18 cellular contexts compared by ENCODE assay signal in the genomic region with DNA sequence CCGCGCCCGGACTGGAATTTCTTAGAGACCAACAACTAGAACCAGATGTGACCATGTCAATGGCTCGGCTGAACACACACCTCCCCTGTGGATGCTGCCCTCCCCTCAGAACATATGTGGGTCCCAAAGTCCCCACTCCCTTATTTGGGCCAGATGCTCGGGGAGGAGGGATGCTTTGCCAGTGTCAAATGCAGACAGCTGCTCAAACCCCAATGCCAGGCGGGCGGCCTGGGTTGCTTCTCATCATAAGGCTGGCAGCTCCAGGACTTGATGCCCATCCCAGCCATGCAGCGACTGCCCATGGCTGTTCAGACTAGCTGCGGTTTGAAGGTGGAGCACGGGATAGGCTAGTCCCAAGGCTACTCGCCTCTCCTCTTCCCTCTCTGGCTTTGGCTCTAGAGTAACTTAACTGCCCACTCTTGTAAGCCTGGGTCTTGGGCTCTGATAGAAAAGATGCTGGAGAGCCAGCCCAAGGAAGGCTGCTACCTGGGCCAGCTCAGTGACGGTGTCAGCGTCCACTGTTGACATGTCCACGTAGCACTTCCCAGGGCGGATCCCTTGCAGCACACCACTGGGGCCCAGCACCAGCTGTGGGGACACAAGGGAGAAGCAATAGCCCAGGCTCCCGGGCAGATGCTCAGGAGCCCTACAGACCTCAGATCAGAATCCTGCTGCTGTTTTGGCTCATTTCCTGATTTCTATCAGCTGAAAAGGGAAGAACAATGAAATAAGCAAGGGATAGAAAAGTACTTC. TPM values are rescaled to one million over a fixed set of nuclear protein-coding genes. Genes with fewer than 3 reads are reported as not detected.
DNase-seq lines count a peak whose midpoint lies in the region; ATAC-seq and TF ChIP-seq lines count a peak whose summit lies in the region.
"Had no signal": no experiment of that assay in that cellular context is flagged by ENCODE, and none has a peak within 500 bp of the region (broad histone marks: within the 10 kb centered on the region; RNA-seq: fewer than 3 reads in every experiment).

No MANE protein-coding gene starts in this region.

- POLR2A ChIA-PET in activated CD4-positive, alpha-beta T cell treated with anti-CD3 and anti-CD28 coated beads for 36 hours (lab: Charles Lee): no interaction called here

- H3K4me3 Mint-ChIP-seq in activated CD4-positive, alpha-beta T cell treated with anti-CD3 and anti-CD28 coated beads for 36 hours: no peak overlapping the region
- no peak overlapping the region for H3K4me3 Mint-ChIP-seq in neural crest cell

- no peak for TF ChIP-seq CTCF in neural crest cell (conservative IDR thresholded peaks at IDR 0.05)
- no peak for TF ChIP-seq CTCF in upper lobe of right lung (IDR thresholded peaks at IDR 0.05)
- no peak for TF ChIP-seq CTCF in mucosa of descending colon (IDR thresholded peaks at IDR 0.05)

- ATAC-seq in activated CD4-positive, alpha-beta T cell treated with anti-CD3 and anti-CD28 coated beads for 36 hours: no peak
- ATAC-seq in Right ventricle myocardium superior (ENCODE audit: poor library complexity) (peak; percentile 45), upper lobe of right lung (no peak), mucosa of descending colon (no peak)

- H3K36me3 Mint-ChIP-seq in activated CD4-positive, alpha-beta T cell treated with anti-CD3 and anti-CD28 coated beads for 36 hours (ENCODE audit: low read depth): peaks cover 39% of the 10 kb centered on the region
- peaks cover 9% of the 10 kb centered on the region for H3K36me3 Mint-ChIP-seq in neural crest cell (ENCODE audit: low read depth)

- peak overlapping the region in 1 of 2 donors; percentile 42 for H3K9ac ChIP-seq in stomach smooth muscle (ENCODE audit: low read length in 2 of 2)
- H3K9ac ChIP-seq: BLaER1 treated with 17β-estradiol and CSF1 and Interleukin-3, amounts not matched to agents 10 nM and 100 nM had no signal

- CTCF ChIA-PET in activated CD4-positive, alpha-beta T cell treated with anti-CD3 and anti-CD28 coated beads for 36 hours (lab: Charles Lee): interaction anchor here (0.7 kb wide), 1 partner anchor 78 kb away, joined by 4 read pairs; no protein-coding TSS in a partner anchor

- peaks cover 15 to 28% of the 10 kb centered on the region in 2 donors for H3K36me3 ChIP-seq in stomach smooth muscle (ENCODE audit: control insufficient read depth in 2 of 2, insufficient read depth in 2 of 2, low read length in 2 of 2)
- peaks cover 93% of the 10 kb centered on the region for H3K36me3 ChIP-seq in upper lobe of right lung
- H3K36me3 ChIP-seq in mucosa of descending colon (ENCODE audit: low read depth): no peaks in the 10 kb centered on the region

- peak overlapping the region; percentile 20 for H3K27ac Mint-ChIP-seq in activated CD4-positive, alpha-beta T cell treated with anti-CD3 and anti-CD28 coated beads for 36 hours
- H3K27ac Mint-ChIP-seq in neural crest cell (ENCODE audit: unreplicated experiment): peak overlapping the region; percentile 67

- no peaks in the 10 kb centered on the region for H3K9me3 ChIP-seq in stomach smooth muscle (ENCODE audit: control insufficient read depth in 2 of 2, low read length in 2 of 2)
- H3K9me3 ChIP-seq in upper lobe of right lung: no peaks in the 10 kb centered on the region
- H3K9me3 ChIP-seq in mucosa of descending colon: no peaks in the 10 kb centered on the region
- H3K9me3 ChIP-seq: BLaER1 treated with 17β-estradiol and CSF1 and Interleukin-3, amounts not matched to agents 10 nM and 100 nM had no signal

- H3K4me1 ChIP-seq in stomach smooth muscle (ENCODE audit: control insufficient read depth, insufficient read depth, low read length) (peaks cover 17% of the 10 kb centered on the region), upper lobe of right lung (no peaks in the 10 kb centered on the region), mucosa of descending colon (ENCODE audit: low read depth) (no peaks in the 10 kb centered on the region)
- H3K4me1 ChIP-seq: BLaER1 treated with 17β-estradiol and CSF1 and Interleukin-3, amounts not matched to agents 10 nM and 100 nM had no signal

- H3K4me1 Mint-ChIP-seq in activated CD4-positive, alpha-beta T cell treated with anti-CD3 and anti-CD28 coated beads for 36 hours: no peaks in the 10 kb centered on the region
- no peaks in the 10 kb centered on the region for H3K4me1 Mint-ChIP-seq in neural crest cell

- intact Hi-C loops in activated CD4-positive, alpha-beta T cell treated with anti-CD3 and anti-CD28 coated beads for 36 hours (cut with DNase I, micrococcal nuclease): no loop called here
- intact Hi-C loops in Right ventricle myocardium superior (cut with DNase I): no loop called here
- intact Hi-C loops in upper lobe of right lung (cut with DNase I): no loop called here
- intact Hi-C loops in mucosa of descending colon (cut with DNase I, micrococcal nuclease): no loop called here

- H3K27me3 Mint-ChIP-seq in activated CD4-positive, alpha-beta T cell treated with anti-CD3 and anti-CD28 coated beads for 36 hours: no peaks in the 10 kb centered on the region
- no peaks in the 10 kb centered on the region for H3K27me3 Mint-ChIP-seq in neural crest cell (ENCODE audit: low read depth)

- H3K9me3 Mint-ChIP-seq in activated CD4-positive, alpha-beta T cell treated with anti-CD3 and anti-CD28 coated beads for 36 hours (ENCODE audit: low read depth): no peaks in the 10 kb centered on the region
- no peaks in the 10 kb centered on the region for H3K9me3 Mint-ChIP-seq in neural crest cell

- DNase-seq in activated CD4-positive, alpha-beta T cell treated with anti-CD3 and anti-CD28 coated beads for 36 hours: no peak
- DNase-seq in activated CD4-positive, alpha-beta T cell treated with anti-CD3 and anti-CD28 coated beads, Interleukin-2, amount 50 U/mL, for 48 hours: no peak
- no peak for DNase-seq in Right ventricle myocardium superior
- DNase-seq in neural crest cell (ENCODE audit: low read depth, low spot score): no peak
- no peak for DNase-seq in upper lobe of right lung
- DNase-seq in SK-N-DZ (ENCODE audit: low spot score): no peak
- no peak for DNase-seq in mucosa of descending colon
- DNase-seq: 8988T, DMS 273 treated with DMSO at 0.1 percent for 48 hours, GOT3, MV-4-11, NCI-H1417 treated with DMSO at 0.1 percent for 48 hours, NCI-H2029, NCI-H510A, NCI-H82 had no signal

- H3K27ac ChIP-seq in stomach smooth muscle (ENCODE audit: low read length): peak overlapping the region; percentile 92
- no peak overlapping the region for H3K27ac ChIP-seq in upper lobe of right lung
- H3K27ac ChIP-seq: BLaER1 treated with 17β-estradiol and CSF1 and Interleukin-3, amounts not matched to agents 10 nM and 100 nM had no signal

- H3K27me3 ChIP-seq in stomach smooth muscle (ENCODE audit: control insufficient read depth in 1 of 2, insufficient read depth in 2 of 2, low read length in 2 of 2) (no peaks in the 10 kb centered on the region), upper lobe of right lung (no peaks in the 10 kb centered on the region)
- H3K27me3 ChIP-seq: BLaER1 treated with 17β-estradiol and CSF1 and Interleukin-3, amounts not matched to agents 10 nM and 100 nM had no signal

- peak overlapping the region in 1 of 2 donors; percentile 16 for H3K4me3 ChIP-seq in stomach smooth muscle (ENCODE audit: low read length in 2 of 2)
- no peak overlapping the region for H3K4me3 ChIP-seq in upper lobe of right lung
- no peak overlapping the region for H3K4me3 ChIP-seq in mucosa of descending colon
- H3K4me3 ChIP-seq: BLaER1 treated with 17β-estradiol and CSF1 and Interleukin-3, amounts not matched to agents 10 nM and 100 nM had no signal

RNA-seq across cellular contexts. Expression of a gene that starts 11.0 kb away (rescaled TPM):
- 1 to 10 TPM; 3.7 to 7.3 TPM for total RNA-seq in activated CD4-positive, alpha-beta T cell treated with anti-CD3 and anti-CD28 coated beads for 36 hours
- total RNA-seq in Right ventricle myocardium superior (110 TPM), neural crest cell (22.0 and 25.9 TPM in 2 replicates), upper lobe of right lung (21.8 TPM), mucosa of descending colon (10 to 100 TPM; 18.5 to 40.6 (median 31.7) TPM)
- 51.0 and 59.5 TPM in 2 replicates for polyA plus RNA-seq in SK-N-DZ (2014; cell fraction: cytosol; rRNA removed)
- polyA plus RNA-seq in SK-N-DZ (2014; cell fraction: nucleus; rRNA removed): 173 and 199 TPM in 2 replicates

RNA-seq across cellular contexts. Expression of a gene that starts 18.3 kb away (rescaled TPM):
- total RNA-seq in activated CD4-positive, alpha-beta T cell treated with anti-CD3 and anti-CD28 coated beads for 36 hours: not detected
- not detected for total RNA-seq in Right ventricle myocardium superior
- total RNA-seq in neural crest cell: not detected in 2 replicates
- total RNA-seq in upper lobe of right lung: 23.3 TPM
- not detected in 2 replicates for polyA plus RNA-seq in SK-N-DZ (2014; cell fraction: cytosol; rRNA removed)
- polyA plus RNA-seq in SK-N-DZ (2014; cell fraction: nucleus; rRNA removed): not detected in 2 replicates
- total RNA-seq in mucosa of descending colon: 100 to 1,000 TPM; 208 to 573 (median 395) TPM
- total RNA-seq: Daoy had no signal

RNA-seq across cellular contexts. Expression of a gene that starts 25.3 kb away (rescaled TPM):
- total RNA-seq in activated CD4-positive, alpha-beta T cell treated with anti-CD3 and anti-CD28 coated beads for 36 hours: not detected
- total RNA-seq in Right ventricle myocardium superior: not detected
- 0.65 TPM in 1 of 2 replicates, not detected in the other for total RNA-seq in neural crest cell
- not detected for total RNA-seq in upper lobe of right lung
- polyA plus RNA-seq in SK-N-DZ (2014; cell fraction: cytosol; rRNA removed): not detected in 2 replicates
- polyA plus RNA-seq in SK-N-DZ (2014; cell fraction: nucleus; rRNA removed): 0.61 TPM in 1 of 2 replicates, not detected in the other
- 1 to 10 TPM in 1 of 3 donors, not detected in 2; 1.1 TPM for total RNA-seq in mucosa of descending colon
- total RNA-seq: Daoy had no signal

RNA-seq across cellular contexts. Expression of a gene that starts 33.7 kb away (rescaled TPM):
- 10 to 100 TPM; 76.9 to 78.4 TPM for total RNA-seq in activated CD4-positive, alpha-beta T cell treated with anti-CD3 and anti-CD28 coated beads for 36 hours
- total RNA-seq in Right ventricle myocardium superior: 93.3 TPM
- total RNA-seq in neural crest cell: 133 and 137 TPM in 2 replicates
- total RNA-seq in upper lobe of right lung: 85.7 TPM
- polyA plus RNA-seq in SK-N-DZ (2014; cell fraction: cytosol; rRNA removed): 49.3 and 50.6 TPM in 2 replicates
- polyA plus RNA-seq in SK-N-DZ (2014; cell fraction: nucleus; rRNA removed): 35.7 and 56.2 TPM in 2 replicates
- 100 to 1,000 TPM; 110 to 123 (median 111) TPM for total RNA-seq in mucosa of descending colon

RNA-seq across cellular contexts. Expression of a gene that starts 33.9 kb away (rescaled TPM):
- 10 to 100 TPM; 19.3 to 23.0 TPM for total RNA-seq in activated CD4-positive, alpha-beta T cell treated with anti-CD3 and anti-CD28 coated beads for 36 hours
- 42.1 TPM for total RNA-seq in Right ventricle myocardium superior
- 44.2 and 49.6 TPM in 2 replicates for total RNA-seq in neural crest cell
- total RNA-seq in upper lobe of right lung: 36.6 TPM
- polyA plus RNA-seq in SK-N-DZ (2014; cell fraction: cytosol; rRNA removed): 31.1 and 34.8 TPM in 2 replicates
- polyA plus RNA-seq in SK-N-DZ (2014; cell fraction: nucleus; rRNA removed): 21.0 and 33.5 TPM in 2 replicates
- 10 to 100 TPM; 41.3 to 42.7 (median 41.6) TPM for total RNA-seq in mucosa of descending colon

Comparison
In these comparisons a context has a peak if more than half of its experiments do, and no peak if none do; other contexts are left out.
1. RNA of a gene that starts 18.3 kb away (total RNA-seq): 208 to 573 TPM in mucosa of descending colon and 23.3 TPM in upper lobe of right lung (single experiment); not detected in activated CD4-positive, alpha-beta T cell treated with anti-CD3 and anti-CD28 coated beads for 36 hours, not detected in Right ventricle myocardium superior (single experiment) and not detected in neural crest cell; every median in the first group is over 10 times any median in the second.